Comparison of ENCODE assay signal across 14 cellular contexts in genomic region chr10:46541735-46542566, GRCh38. TPM values are rescaled to one million over a fixed set of nuclear protein-coding genes. Genes with fewer than 3 reads are reported as not detected.
A peak's percentile ranks its signal among the peaks of the same experiment; 100 is the strongest.
DNase-seq lines count a peak whose midpoint lies in the region; ATAC-seq, FAIRE-seq and TF ChIP-seq lines count a peak whose summit lies in the region.
"Had no signal": no experiment of that assay in that cellular context is flagged by ENCODE, and none has a peak within 500 bp of the region (broad histone marks: within the 10 kb centered on the region; RNA-seq: fewer than 3 reads in every experiment).

No MANE protein-coding gene starts in this region.

- no peaks in the 10 kb centered on the region for H3K27me3 ChIP-seq in Caco-2 (replicated peaks; ENCODE audit: control insufficient read depth, insufficient read depth, low read length)

- H3K27ac Mint-ChIP-seq in Caco-2 (ENCODE audit: unreplicated experiment) = peak overlapping the region; percentile 55
- H3K27ac Mint-ChIP-seq: memory B cell had no signal

- no peak for FAIRE-seq in frontal cortex (lab: Jason Lieb, UNC)

- H3K27me3 Mint-ChIP-seq in Caco-2 (ENCODE audit: insufficient read depth, unreplicated experiment) = no peaks in the 10 kb centered on the region

- peaks cover 62% of the 10 kb centered on the region for H3K4me1 ChIP-seq in Caco-2
- H3K4me1 ChIP-seq: breast epithelium had no signal

- no peak overlapping the region for H3K4me3 Mint-ChIP-seq in Caco-2 (ENCODE audit: unreplicated experiment)
- H3K4me3 Mint-ChIP-seq: memory B cell had no signal

- no peak overlapping the region for H3K4me3 ChIP-seq in Caco-2 (ENCODE audit: low read depth, low read length)
- peak overlapping the region; percentile 56 for H3K4me3 ChIP-seq in choroid plexus epithelial cell (ENCODE audit: low read depth, low read length)

- POLR2A ChIA-PET in Caco-2 (lab: Charles Lee) = no interaction called here

- peaks cover 58% of the 10 kb centered on the region for H3K4me1 Mint-ChIP-seq in Caco-2 (ENCODE audit: low read depth, unreplicated experiment)
- H3K4me1 Mint-ChIP-seq: memory B cell had no signal

- H3K36me3 ChIP-seq in Caco-2 (ENCODE audit: control insufficient read depth, insufficient read depth, low read length) = no peaks in the 10 kb centered on the region
- H3K36me3 ChIP-seq: breast epithelium had no signal

- BruUV-seq in Caco-2 (replicated peaks; lab: Mats Ljungman, UMichigan) = no TSS peak

- ATAC-seq in omental fat pad (ENCODE audit: low FRiP score) = no peak
- no peak for ATAC-seq in GM21528 (IDR thresholded peaks at IDR 0.05; ENCODE audit: low FRiP score, unreplicated experiment)

- no peak for TF ChIP-seq CTCF in Caco-2 (IDR thresholded peaks at IDR 0.05; ENCODE audit: insufficient read depth in 1 of 2, low read depth in 1 of 2, low read length in 1 of 2, severe bottlenecking in 1 of 2, unreplicated experiment in 1 of 2)
- TF ChIP-seq CTCF in choroid plexus epithelial cell (conservative IDR thresholded peaks at IDR 0.05; ENCODE audit: low read depth, low read length) = no peak
- TF ChIP-seq CTCF in omental fat pad (IDR thresholded peaks at IDR 0.05) = no peak

- CTCF ChIA-PET in Caco-2 (lab: Charles Lee) = no interaction called here

- peaks cover 8% of the 10 kb centered on the region for H3K9me3 ChIP-seq in Caco-2
- H3K9me3 ChIP-seq: breast epithelium had no signal

- peak; percentile 24 for DNase-seq in NCI-H82 (lab: John Stamatoyannopoulos, UW)
- DNase-seq in NCI-H82 treated with DMSO at 0.1 percent for 48 hours (lab: John Stamatoyannopoulos, UW; ENCODE audit: unreplicated experiment) = no peak
- DNase-seq in Caco-2 = no peak
- no peak for DNase-seq in choroid plexus epithelial cell (ENCODE audit: low read depth)
- DNase-seq in omental fat pad (ENCODE audit: low spot score) = peak; percentile 22
- DNase-seq in dedifferentiated amniotic fluid mesenchymal stem cell (ENCODE audit: extremely low spot score) = no peak
- no peak for DNase-seq in frontal cortex (ENCODE audit: low spot score in 2 of 2)
- DNase-seq: hippocampal formation, NCI-H1417 treated with DMSO at 0.1 percent for 48 hours, NCI-H510A, SHP77 had no signal

- intact Hi-C loops in Caco-2 (cut with micrococcal nuclease; ENCODE audit: unreplicated experiment) = no loop called here

- H3K9me3 Mint-ChIP-seq in Caco-2 (ENCODE audit: unreplicated experiment) = peaks cover 9% of the 10 kb centered on the region
- H3K9me3 Mint-ChIP-seq: memory B cell had no signal

- H3K36me3 Mint-ChIP-seq in Caco-2 (ENCODE audit: insufficient read depth, unreplicated experiment) = peaks cover 19% of the 10 kb centered on the region
- H3K36me3 Mint-ChIP-seq: memory B cell had no signal

RNA-seq across cellular contexts. Expression of gene GPRIN2, which starts 14.5 kb away (rescaled TPM):
- total RNA-seq in Caco-2 (2022) (3.0 and 3.7 TPM in 2 replicates), omental fat pad (under 1 TPM in 2 of 4 donors, not detected in 2; 0.46 to 0.50 TPM), frontal cortex (18.8 TPM)

RNA-seq across cellular contexts. Expression of gene SYT15, which starts 37.0 kb away (rescaled TPM):
- total RNA-seq in Caco-2 (2022) = 0.43 and 0.60 TPM in 2 replicates
- 1 to 10 TPM in 3 of 4 donors, under 1 TPM in 1; 0.65 to 9.6 (median 2.9) TPM for total RNA-seq in omental fat pad
- total RNA-seq in frontal cortex = 0.82 TPM

Comparison
In these comparisons a context has a peak if more than half of its experiments do, and no peak if none do; other contexts are left out.
1. DNase-seq: peak in NCI-H82 (single experiment) and omental fat pad (single experiment); none in NCI-H82 treated with DMSO at 0.1 percent for 48 hours (single experiment), Caco-2 (0 of 2), choroid plexus epithelial cell (single experiment), dedifferentiated amniotic fluid mesenchymal stem cell (single experiment) and frontal cortex (0 of 2).